9 cellular contexts compared by ENCODE assay signal in the genomic region with DNA sequence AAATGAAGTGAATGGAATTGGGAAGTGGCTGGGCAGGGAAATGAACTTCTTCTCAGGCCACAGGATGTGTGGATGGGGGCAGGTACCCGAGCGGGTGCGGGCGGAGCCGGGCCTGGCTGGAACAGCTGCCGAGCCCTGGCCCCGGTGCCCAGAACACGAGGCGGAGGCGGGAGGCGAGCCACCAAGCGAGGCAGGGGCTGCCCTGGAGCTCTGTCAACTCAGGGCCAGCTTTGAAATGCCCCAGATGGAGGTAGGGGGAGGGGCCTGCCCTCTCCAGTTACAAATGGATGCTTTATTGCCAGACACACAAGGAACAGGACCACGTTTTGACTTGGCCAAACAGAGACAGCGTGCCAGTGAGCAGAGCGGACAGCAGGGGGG.
DNase-seq lines count a peak whose midpoint lies in the region; TF ChIP-seq lines count a peak whose summit lies in the region.
"Had no signal": no experiment of that assay in that cellular context is flagged by ENCODE, and none has a peak within 500 bp of the region (broad histone marks: within the 10 kb centered on the region; RNA-seq: fewer than 3 reads in every experiment).

No MANE protein-coding gene starts in this region.

- H3K9me3 ChIP-seq in mesenchymal stem cell (ENCODE audit: control insufficient read depth, low read length), result no peaks in the 10 kb centered on the region
- H3K9me3 ChIP-seq in tibial artery, result no peaks in the 10 kb centered on the region
- H3K9me3 ChIP-seq: A549 had no signal

- H2AFZ ChIP-seq in mesenchymal stem cell (ENCODE audit: low read depth, low read length), result no peak overlapping the region

- H3K27ac ChIP-seq in mesenchymal stem cell (ENCODE audit: low read length, poor library complexity, severe bottlenecking), result no peak overlapping the region
- H3K27ac ChIP-seq in tibial artery, result peak overlapping the region; percentile 41 to 49
- H3K27ac ChIP-seq: A549 had no signal

- intact Hi-C loops in tibial artery (cut with DNase I; ENCODE audit: low total_unique reads), result no loop called here
- intact Hi-C loops in activated T-helper 2 cell treated with anti-CD3 and anti-CD28 coated beads, Interferon-gamma antibody, Interleukin-2, Interleukin-4, amounts not matched to agents 10 μg/mL and 5 μg/mL and 100 μg/mL, durations not matched to agents 14 hours and 24 hours and 36 hours (cut with micrococcal nuclease), result no loop called here

- H3K9me3 Mint-ChIP-seq in activated T-helper 2 cell treated with anti-CD3 and anti-CD28 coated beads, Interferon-gamma antibody, Interleukin-2, Interleukin-4, amounts not matched to agents 10 μg/mL and 5 μg/mL and 100 μg/mL, durations not matched to agents 14 hours and 24 hours and 36 hours, result no peaks in the 10 kb centered on the region

- H2BK12ac ChIP-seq in mesenchymal stem cell (ENCODE audit: low read length in 2 of 2), result peak overlapping the region in 1 of 2 experiments; percentile 68

- H2BK15ac ChIP-seq in mesenchymal stem cell (ENCODE audit: low read depth, poor library complexity, severe bottlenecking), result no peak overlapping the region

- H3K79me1 ChIP-seq in mesenchymal stem cell (replicated peaks; ENCODE audit: low read length, poor library complexity, severe bottlenecking), result peaks cover 17% of the 10 kb centered on the region

- peak overlapping the region; percentile 85 for H4K8ac ChIP-seq in mesenchymal stem cell (ENCODE audit: low read length)

- 92% methylated on average over 15 of the region's 15 CpGs for WGBS in mesenchymal stem cell

- H3K14ac ChIP-seq in mesenchymal stem cell (ENCODE audit: low read length in 2 of 2), result peak overlapping the region in 1 of 2 experiments; percentile 28

- no peak overlapping the region for H3K23ac ChIP-seq in mesenchymal stem cell (ENCODE audit: low read length in 2 of 2)

- H3K4me1 ChIP-seq in mesenchymal stem cell (ENCODE audit: control insufficient read depth, insufficient read depth, low read depth, low read length) (peaks cover 7% of the 10 kb centered on the region), tibial artery (peaks cover 0 to 6% (median 2%) of the 10 kb centered on the region in 4 donors)
- H3K4me1 ChIP-seq: A549 had no signal

- H3K36me3 ChIP-seq in mesenchymal stem cell (ENCODE audit: control insufficient read depth in 1 of 2, insufficient read depth in 2 of 2, low read depth in 1 of 2, low read length in 2 of 2) (peaks cover 37 to 45% of the 10 kb centered on the region in 2 experiments), tibial artery (peaks cover 0 to 32% (median 0%) of the 10 kb centered on the region in 3 donors)

- peak overlapping the region; percentile 5 to 79 for H3K18ac ChIP-seq in mesenchymal stem cell (ENCODE audit: low read depth in 1 of 2, low read length in 2 of 2)

- H3K27me3 ChIP-seq in mesenchymal stem cell (ENCODE audit: control insufficient read depth in 1 of 2, insufficient read depth in 1 of 2, low read length in 2 of 2) (no peaks in the 10 kb centered on the region), tibial artery (no peaks in the 10 kb centered on the region)

- no peak overlapping the region for H2AK5ac ChIP-seq in mesenchymal stem cell (ENCODE audit: low read length, severe bottlenecking)

- H3K4me3 ChIP-seq in mesenchymal stem cell (ENCODE audit: insufficient read depth in 1 of 2, low read depth in 1 of 2, low read length in 2 of 2) (no peak overlapping the region), tibial artery (no peak overlapping the region)
- H3K4me3 ChIP-seq: A549 had no signal

- peak overlapping the region; percentile 6 for H3K9ac ChIP-seq in mesenchymal stem cell (ENCODE audit: low read length)

- H2BK5ac ChIP-seq in mesenchymal stem cell (ENCODE audit: low read depth, low read length, poor library complexity, severe bottlenecking), result peak overlapping the region; percentile 3

- peak; percentile 71 for DNase-seq in NCI-H748 (lab: John Stamatoyannopoulos, UW; ENCODE audit: unreplicated experiment)
- DNase-seq in NCI-H748 treated with DMSO at 0.1 percent for 48 hours (lab: John Stamatoyannopoulos, UW), result no peak
- DNase-seq in cerebellar cortex (ENCODE audit: low spot score), result peak; percentile 53
- DNase-seq in mesenchymal stem cell, result no peak
- peak in 1 of 2 donors; percentile 74 for DNase-seq in tibial artery
- no peak for DNase-seq in activated T-helper 2 cell treated with anti-CD3 and anti-CD28 coated beads, Interferon-gamma antibody, Interleukin-2, Interleukin-4, amounts not matched to agents 10 μg/mL and 5 μg/mL and 100 μg/mL, durations not matched to agents 14 hours and 24 hours and 36 hours (ENCODE audit: low spot score)
- DNase-seq in NOMO-1 treated with dmso at 0.1 percent for 144 hours (lab: John Stamatoyannopoulos, UW; ENCODE audit: unreplicated experiment), result no peak
- DNase-seq in GF-D8 (lab: John Stamatoyannopoulos, UW), result no peak

- H2BK120ac ChIP-seq in mesenchymal stem cell (ENCODE audit: low read depth, low read length), result no peak overlapping the region

- H3K4ac ChIP-seq in mesenchymal stem cell (ENCODE audit: low read depth in 1 of 2, low read length in 2 of 2), result peak overlapping the region; percentile 29 to 68

- no peak overlapping the region for H3K4me2 ChIP-seq in mesenchymal stem cell (ENCODE audit: low read length, poor library complexity, severe bottlenecking)
- H3K4me2 ChIP-seq: A549 had no signal

- H4K91ac ChIP-seq in mesenchymal stem cell (ENCODE audit: low read length), result peak overlapping the region; percentile 64

- H3K27me3 Mint-ChIP-seq in activated T-helper 2 cell treated with anti-CD3 and anti-CD28 coated beads, Interferon-gamma antibody, Interleukin-2, Interleukin-4, amounts not matched to agents 10 μg/mL and 5 μg/mL and 100 μg/mL, durations not matched to agents 14 hours and 24 hours and 36 hours (ENCODE audit: low read depth), result no peaks in the 10 kb centered on the region

- no peak overlapping the region for H3K27ac Mint-ChIP-seq in activated T-helper 2 cell treated with anti-CD3 and anti-CD28 coated beads, Interferon-gamma antibody, Interleukin-2, Interleukin-4, amounts not matched to agents 10 μg/mL and 5 μg/mL and 100 μg/mL, durations not matched to agents 14 hours and 24 hours and 36 hours

- H3K4me1 Mint-ChIP-seq in activated T-helper 2 cell treated with anti-CD3 and anti-CD28 coated beads, Interferon-gamma antibody, Interleukin-2, Interleukin-4, amounts not matched to agents 10 μg/mL and 5 μg/mL and 100 μg/mL, durations not matched to agents 14 hours and 24 hours and 36 hours (ENCODE audit: low read depth), result peaks cover 5% of the 10 kb centered on the region

- no peak for TF ChIP-seq CTCF in tibial artery (IDR thresholded peaks at IDR 0.05)

- no peak overlapping the region for H3K4me3 Mint-ChIP-seq in activated T-helper 2 cell treated with anti-CD3 and anti-CD28 coated beads, Interferon-gamma antibody, Interleukin-2, Interleukin-4, amounts not matched to agents 10 μg/mL and 5 μg/mL and 100 μg/mL, durations not matched to agents 14 hours and 24 hours and 36 hours (ENCODE audit: low read depth)

- no peaks in the 10 kb centered on the region for H3K36me3 Mint-ChIP-seq in activated T-helper 2 cell treated with anti-CD3 and anti-CD28 coated beads, Interferon-gamma antibody, Interleukin-2, Interleukin-4, amounts not matched to agents 10 μg/mL and 5 μg/mL and 100 μg/mL, durations not matched to agents 14 hours and 24 hours and 36 hours (ENCODE audit: low read depth)

Comparison
In these comparisons a context has a peak if more than half of its experiments do, and no peak if none do; other contexts are left out.
1. DNase-seq: peak in NCI-H748 (single experiment) and cerebellar cortex (single experiment); none in NCI-H748 treated with DMSO at 0.1 percent for 48 hours (single experiment), mesenchymal stem cell (single experiment), activated T-helper 2 cell treated with anti-CD3 and anti-CD28 coated beads, Interferon-gamma antibody, Interleukin-2, Interleukin-4, amounts not matched to agents 10 μg/mL and 5 μg/mL and 100 μg/mL, durations not matched to agents 14 hours and 24 hours and 36 hours (single experiment), NOMO-1 treated with dmso at 0.1 percent for 144 hours (single experiment) and GF-D8 (single experiment).